ENCODE assay signal across 1 cellular context in the genomic region with DNA sequence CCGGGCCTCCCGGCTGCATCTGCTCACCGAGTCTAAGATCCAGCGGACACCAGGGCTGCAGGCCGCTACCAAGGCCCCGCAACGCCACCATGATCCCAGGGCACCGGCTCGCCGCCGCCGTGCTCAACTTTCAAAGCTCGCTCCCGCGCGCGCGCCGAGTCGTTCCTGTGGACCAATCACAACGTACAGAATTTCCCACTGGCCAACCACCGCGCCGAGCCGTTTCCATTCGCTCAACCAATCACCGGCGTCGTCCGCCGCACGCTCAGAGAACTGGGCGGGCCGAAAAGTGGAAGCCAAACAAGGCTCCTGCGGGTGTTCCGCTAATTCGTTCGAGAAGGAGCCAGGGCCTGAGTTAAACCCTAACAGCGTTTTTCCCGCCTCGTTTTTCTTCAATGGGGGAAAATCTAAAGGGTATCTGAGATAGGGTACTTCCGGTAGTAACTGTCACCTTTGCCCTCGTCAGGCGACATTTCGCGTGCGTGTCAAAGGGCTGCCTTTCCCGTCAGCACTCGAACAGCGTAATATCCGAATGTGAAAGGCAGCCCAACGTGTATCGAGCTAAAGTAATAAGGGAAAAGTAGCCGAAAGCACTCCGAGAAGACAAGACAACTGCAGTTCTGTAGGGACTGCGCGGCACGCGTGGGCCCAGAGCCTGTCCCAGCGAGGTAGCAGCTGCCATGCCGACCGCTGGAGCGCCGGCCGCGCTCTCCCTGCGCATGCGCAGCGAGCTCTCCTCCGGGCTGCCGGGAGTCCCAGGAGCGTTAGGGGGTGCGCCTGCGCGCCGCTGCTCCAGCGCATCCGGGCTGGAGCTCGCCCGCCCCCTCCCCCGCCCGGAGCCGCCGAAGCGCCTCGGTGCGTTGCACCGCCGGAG.
TF ChIP-seq lines count a peak whose summit lies in the region.

A gene with protein sequence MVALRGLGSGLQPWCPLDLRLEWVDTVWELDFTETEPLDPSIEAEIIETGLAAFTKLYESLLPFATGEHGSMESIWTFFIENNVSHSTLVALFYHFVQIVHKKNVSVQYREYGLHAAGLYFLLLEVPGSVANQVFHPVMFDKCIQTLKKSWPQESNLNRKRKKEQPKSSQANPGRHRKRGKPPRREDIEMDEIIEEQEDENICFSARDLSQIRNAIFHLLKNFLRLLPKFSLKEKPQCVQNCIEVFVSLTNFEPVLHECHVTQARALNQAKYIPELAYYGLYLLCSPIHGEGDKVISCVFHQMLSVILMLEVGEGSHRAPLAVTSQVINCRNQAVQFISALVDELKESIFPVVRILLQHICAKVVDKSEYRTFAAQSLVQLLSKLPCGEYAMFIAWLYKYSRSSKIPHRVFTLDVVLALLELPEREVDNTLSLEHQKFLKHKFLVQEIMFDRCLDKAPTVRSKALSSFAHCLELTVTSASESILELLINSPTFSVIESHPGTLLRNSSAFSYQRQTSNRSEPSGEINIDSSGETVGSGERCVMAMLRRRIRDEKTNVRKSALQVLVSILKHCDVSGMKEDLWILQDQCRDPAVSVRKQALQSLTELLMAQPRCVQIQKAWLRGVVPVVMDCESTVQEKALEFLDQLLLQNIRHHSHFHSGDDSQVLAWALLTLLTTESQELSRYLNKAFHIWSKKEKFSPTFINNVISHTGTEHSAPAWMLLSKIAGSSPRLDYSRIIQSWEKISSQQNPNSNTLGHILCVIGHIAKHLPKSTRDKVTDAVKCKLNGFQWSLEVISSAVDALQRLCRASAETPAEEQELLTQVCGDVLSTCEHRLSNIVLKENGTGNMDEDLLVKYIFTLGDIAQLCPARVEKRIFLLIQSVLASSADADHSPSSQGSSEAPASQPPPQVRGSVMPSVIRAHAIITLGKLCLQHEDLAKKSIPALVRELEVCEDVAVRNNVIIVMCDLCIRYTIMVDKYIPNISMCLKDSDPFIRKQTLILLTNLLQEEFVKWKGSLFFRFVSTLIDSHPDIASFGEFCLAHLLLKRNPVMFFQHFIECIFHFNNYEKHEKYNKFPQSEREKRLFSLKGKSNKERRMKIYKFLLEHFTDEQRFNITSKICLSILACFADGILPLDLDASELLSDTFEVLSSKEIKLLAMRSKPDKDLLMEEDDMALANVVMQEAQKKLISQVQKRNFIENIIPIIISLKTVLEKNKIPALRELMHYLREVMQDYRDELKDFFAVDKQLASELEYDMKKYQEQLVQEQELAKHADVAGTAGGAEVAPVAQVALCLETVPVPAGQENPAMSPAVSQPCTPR (N-terminal part only) (minus strand): TSS at position 132 of the 874 bp plus-strand sequence. CDS start 41 bp downstream, at position 91.
A gene (plus strand): TSS at position 836 of the 874 bp plus-strand sequence. CDS start 452 bp downstream, outside the sequence.

TF ChIP-seq in HepG2, 621 proteins besides CTCF, POLR2A, EP300 and RAD21 (continued from another document and continues in another):
- TF ChIP-seq, protein P1, sequence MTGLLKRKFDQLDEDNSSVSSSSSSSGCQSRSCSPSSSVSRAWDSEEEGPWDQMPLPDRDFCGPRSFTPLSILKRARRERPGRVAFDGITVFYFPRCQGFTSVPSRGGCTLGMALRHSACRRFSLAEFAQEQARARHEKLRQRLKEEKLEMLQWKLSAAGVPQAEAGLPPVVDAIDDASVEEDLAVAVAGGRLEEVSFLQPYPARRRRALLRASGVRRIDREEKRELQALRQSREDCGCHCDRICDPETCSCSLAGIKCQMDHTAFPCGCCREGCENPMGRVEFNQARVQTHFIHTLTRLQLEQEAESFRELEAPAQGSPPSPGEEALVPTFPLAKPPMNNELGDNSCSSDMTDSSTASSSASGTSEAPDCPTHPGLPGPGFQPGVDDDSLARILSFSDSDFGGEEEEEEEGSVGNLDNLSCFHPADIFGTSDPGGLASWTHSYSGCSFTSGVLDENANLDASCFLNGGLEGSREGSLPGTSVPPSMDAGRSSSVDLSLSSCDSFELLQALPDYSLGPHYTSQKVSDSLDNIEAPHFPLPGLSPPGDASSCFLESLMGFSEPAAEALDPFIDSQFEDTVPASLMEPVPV (CRISPR knock-in tag; IDR thresholded peaks at IDR 0.05): peak; percentile 93
- TF ChIP-seq ZNF629 (CRISPR knock-in tag; conservative IDR thresholded peaks at IDR 0.05) (0 out of 2 replicates have a peak, but pooled peaks have one; percentile 18), ZNF569 (CRISPR knock-in tag; IDR thresholded peaks at IDR 0.05; ENCODE audit: borderline replicate concordance) (no peak), ZNF766 (CRISPR knock-in tag; IDR thresholded peaks at IDR 0.05; ENCODE audit: borderline replicate concordance) (no peak), NR2F6 (IDR thresholded peaks at IDR 0.05) (peak; percentile 55), NR2F6 (CRISPR knock-in tag; IDR thresholded peaks at IDR 0.05) (peak; percentile 53), PLRG1 (conservative IDR thresholded peaks at IDR 0.05) (no peak), ZIK1 (CRISPR knock-in tag; IDR thresholded peaks at IDR 0.05; ENCODE audit: borderline replicate concordance, low read depth) (no peak; the same call in 1 of the 2 replicates), NKX3-1 (CRISPR knock-in tag; IDR thresholded peaks at IDR 0.05) (peak; percentile 49; the same call in 1 of the 2 replicates), SNAI1 (CRISPR knock-in tag; IDR thresholded peaks at IDR 0.05; ENCODE audit: borderline replicate concordance) (0 out of 2 replicates have a peak, but pooled peaks have one; percentile 76), RBAK (CRISPR knock-in tag; IDR thresholded peaks at IDR 0.05) (no peak), ZNF572 (CRISPR knock-in tag; IDR thresholded peaks at IDR 0.05) (no peak), RFXAP (CRISPR knock-in tag; IDR thresholded peaks at IDR 0.05; ENCODE audit: borderline replicate concordance) (peak; percentile 71), POLR2AphosphoS5 (IDR thresholded peaks at IDR 0.05; ENCODE audit: low read depth, low read length) (peak; percentile 92), ISL2 (CRISPR knock-in tag; IDR thresholded peaks at IDR 0.05) (peak; percentile 58), ZFP36L1 (CRISPR knock-in tag; IDR thresholded peaks at IDR 0.05) (peak; percentile 80), ZNF777 (CRISPR knock-in tag; IDR thresholded peaks at IDR 0.05) (no peak), ZNF143 (CRISPR knock-in tag; IDR thresholded peaks at IDR 0.05) (peak; percentile 78), NR3C1 (CRISPR knock-in tag; IDR thresholded peaks at IDR 0.05) (no peak), SMAD9 (CRISPR knock-in tag; IDR thresholded peaks at IDR 0.05) (peak; percentile 33; the same call in 1 of the 2 replicates), ZNF446 (CRISPR knock-in tag; IDR thresholded peaks at IDR 0.05) (peak; percentile 71)
- TF ChIP-seq, protein P2, sequence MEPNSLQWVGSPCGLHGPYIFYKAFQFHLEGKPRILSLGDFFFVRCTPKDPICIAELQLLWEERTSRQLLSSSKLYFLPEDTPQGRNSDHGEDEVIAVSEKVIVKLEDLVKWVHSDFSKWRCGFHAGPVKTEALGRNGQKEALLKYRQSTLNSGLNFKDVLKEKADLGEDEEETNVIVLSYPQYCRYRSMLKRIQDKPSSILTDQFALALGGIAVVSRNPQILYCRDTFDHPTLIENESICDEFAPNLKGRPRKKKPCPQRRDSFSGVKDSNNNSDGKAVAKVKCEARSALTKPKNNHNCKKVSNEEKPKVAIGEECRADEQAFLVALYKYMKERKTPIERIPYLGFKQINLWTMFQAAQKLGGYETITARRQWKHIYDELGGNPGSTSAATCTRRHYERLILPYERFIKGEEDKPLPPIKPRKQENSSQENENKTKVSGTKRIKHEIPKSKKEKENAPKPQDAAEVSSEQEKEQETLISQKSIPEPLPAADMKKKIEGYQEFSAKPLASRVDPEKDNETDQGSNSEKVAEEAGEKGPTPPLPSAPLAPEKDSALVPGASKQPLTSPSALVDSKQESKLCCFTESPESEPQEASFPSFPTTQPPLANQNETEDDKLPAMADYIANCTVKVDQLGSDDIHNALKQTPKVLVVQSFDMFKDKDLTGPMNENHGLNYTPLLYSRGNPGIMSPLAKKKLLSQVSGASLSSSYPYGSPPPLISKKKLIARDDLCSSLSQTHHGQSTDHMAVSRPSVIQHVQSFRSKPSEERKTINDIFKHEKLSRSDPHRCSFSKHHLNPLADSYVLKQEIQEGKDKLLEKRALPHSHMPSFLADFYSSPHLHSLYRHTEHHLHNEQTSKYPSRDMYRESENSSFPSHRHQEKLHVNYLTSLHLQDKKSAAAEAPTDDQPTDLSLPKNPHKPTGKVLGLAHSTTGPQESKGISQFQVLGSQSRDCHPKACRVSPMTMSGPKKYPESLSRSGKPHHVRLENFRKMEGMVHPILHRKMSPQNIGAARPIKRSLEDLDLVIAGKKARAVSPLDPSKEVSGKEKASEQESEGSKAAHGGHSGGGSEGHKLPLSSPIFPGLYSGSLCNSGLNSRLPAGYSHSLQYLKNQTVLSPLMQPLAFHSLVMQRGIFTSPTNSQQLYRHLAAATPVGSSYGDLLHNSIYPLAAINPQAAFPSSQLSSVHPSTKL (CRISPR knock-in tag; IDR thresholded peaks at IDR 0.05): peak; percentile 47; the same call in 1 of the 2 replicates
- TF ChIP-seq, protein P3, sequence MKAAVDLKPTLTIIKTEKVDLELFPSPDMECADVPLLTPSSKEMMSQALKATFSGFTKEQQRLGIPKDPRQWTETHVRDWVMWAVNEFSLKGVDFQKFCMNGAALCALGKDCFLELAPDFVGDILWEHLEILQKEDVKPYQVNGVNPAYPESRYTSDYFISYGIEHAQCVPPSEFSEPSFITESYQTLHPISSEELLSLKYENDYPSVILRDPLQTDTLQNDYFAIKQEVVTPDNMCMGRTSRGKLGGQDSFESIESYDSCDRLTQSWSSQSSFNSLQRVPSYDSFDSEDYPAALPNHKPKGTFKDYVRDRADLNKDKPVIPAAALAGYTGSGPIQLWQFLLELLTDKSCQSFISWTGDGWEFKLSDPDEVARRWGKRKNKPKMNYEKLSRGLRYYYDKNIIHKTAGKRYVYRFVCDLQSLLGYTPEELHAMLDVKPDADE (CRISPR knock-in tag; IDR thresholded peaks at IDR 0.05): no peak
- TF ChIP-seq, protein P4, sequence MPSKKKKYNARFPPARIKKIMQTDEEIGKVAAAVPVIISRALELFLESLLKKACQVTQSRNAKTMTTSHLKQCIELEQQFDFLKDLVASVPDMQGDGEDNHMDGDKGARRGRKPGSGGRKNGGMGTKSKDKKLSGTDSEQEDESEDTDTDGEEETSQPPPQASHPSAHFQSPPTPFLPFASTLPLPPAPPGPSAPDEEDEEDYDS (CRISPR knock-in tag; IDR thresholded peaks at IDR 0.05): peak; percentile 46
- TF ChIP-seq, protein P5, sequence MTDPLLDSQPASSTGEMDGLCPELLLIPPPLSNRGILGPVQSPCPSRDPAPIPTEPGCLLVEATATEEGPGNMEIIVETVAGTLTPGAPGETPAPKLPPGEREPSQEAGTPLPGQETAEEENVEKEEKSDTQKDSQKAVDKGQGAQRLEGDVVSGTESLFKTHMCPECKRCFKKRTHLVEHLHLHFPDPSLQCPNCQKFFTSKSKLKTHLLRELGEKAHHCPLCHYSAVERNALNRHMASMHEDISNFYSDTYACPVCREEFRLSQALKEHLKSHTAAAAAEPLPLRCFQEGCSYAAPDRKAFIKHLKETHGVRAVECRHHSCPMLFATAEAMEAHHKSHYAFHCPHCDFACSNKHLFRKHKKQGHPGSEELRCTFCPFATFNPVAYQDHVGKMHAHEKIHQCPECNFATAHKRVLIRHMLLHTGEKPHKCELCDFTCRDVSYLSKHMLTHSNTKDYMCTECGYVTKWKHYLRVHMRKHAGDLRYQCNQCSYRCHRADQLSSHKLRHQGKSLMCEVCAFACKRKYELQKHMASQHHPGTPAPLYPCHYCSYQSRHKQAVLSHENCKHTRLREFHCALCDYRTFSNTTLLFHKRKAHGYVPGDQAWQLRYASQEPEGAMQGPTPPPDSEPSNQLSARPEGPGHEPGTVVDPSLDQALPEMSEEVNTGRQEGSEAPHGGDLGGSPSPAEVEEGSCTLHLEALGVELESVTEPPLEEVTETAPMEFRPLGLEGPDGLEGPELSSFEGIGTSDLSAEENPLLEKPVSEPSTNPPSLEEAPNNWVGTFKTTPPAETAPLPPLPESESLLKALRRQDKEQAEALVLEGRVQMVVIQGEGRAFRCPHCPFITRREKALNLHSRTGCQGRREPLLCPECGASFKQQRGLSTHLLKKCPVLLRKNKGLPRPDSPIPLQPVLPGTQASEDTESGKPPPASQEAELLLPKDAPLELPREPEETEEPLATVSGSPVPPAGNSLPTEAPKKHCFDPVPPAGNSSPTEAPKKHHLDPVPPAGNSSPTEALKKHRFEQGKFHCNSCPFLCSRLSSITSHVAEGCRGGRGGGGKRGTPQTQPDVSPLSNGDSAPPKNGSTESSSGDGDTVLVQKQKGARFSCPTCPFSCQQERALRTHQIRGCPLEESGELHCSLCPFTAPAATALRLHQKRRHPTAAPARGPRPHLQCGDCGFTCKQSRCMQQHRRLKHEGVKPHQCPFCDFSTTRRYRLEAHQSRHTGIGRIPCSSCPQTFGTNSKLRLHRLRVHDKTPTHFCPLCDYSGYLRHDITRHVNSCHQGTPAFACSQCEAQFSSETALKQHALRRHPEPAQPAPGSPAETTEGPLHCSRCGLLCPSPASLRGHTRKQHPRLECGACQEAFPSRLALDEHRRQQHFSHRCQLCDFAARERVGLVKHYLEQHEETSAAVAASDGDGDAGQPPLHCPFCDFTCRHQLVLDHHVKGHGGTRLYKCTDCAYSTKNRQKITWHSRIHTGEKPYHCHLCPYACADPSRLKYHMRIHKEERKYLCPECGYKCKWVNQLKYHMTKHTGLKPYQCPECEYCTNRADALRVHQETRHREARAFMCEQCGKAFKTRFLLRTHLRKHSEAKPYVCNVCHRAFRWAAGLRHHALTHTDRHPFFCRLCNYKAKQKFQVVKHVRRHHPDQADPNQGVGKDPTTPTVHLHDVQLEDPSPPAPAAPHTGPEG (CRISPR knock-in tag; IDR thresholded peaks at IDR 0.05): peak; percentile 71; the same call in 1 of the 2 replicates
- TF ChIP-seq, protein P6, sequence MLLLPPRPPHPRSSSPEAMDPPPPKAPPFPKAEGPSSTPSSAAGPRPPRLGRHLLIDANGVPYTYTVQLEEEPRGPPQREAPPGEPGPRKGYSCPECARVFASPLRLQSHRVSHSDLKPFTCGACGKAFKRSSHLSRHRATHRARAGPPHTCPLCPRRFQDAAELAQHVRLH (CRISPR knock-in tag; IDR thresholded peaks at IDR 0.05; ENCODE audit: borderline replicate concordance, low read depth): peak; percentile 34; the same call in 1 of the 2 replicates
- TF ChIP-seq, protein P7, sequence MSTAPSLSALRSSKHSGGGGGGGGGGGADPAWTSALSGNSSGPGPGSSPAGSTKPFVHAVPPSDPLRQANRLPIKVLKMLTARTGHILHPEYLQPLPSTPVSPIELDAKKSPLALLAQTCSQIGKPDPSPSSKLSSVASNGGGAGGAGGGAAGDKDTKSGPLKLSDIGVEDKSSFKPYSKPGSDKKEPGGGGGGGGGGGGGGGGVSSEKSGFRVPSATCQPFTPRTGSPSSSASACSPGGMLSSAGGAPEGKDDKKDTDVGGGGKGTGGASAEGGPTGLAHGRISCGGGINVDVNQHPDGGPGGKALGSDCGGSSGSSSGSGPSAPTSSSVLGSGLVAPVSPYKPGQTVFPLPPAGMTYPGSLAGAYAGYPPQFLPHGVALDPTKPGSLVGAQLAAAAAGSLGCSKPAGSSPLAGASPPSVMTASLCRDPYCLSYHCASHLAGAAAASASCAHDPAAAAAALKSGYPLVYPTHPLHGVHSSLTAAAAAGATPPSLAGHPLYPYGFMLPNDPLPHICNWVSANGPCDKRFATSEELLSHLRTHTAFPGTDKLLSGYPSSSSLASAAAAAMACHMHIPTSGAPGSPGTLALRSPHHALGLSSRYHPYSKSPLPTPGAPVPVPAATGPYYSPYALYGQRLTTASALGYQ (CRISPR knock-in tag; IDR thresholded peaks at IDR 0.05): 0 out of 2 replicates have a peak, but pooled peaks have one; percentile 50
- TF ChIP-seq, protein P8, sequence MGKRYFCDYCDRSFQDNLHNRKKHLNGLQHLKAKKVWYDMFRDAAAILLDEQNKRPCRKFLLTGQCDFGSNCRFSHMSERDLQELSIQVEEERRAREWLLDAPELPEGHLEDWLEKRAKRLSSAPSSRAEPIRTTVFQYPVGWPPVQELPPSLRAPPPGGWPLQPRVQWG (CRISPR knock-in tag; IDR thresholded peaks at IDR 0.05; ENCODE audit: borderline replicate concordance, low read depth): no peak
